Comparison of ENCODE assay signal across 13 cellular contexts in genomic region chr6:129921169-129921817, GRCh38.
"Had no signal": no experiment of that assay in that cellular context is flagged by ENCODE, and none has a peak within 500 bp of the region (broad histone marks: within the 10 kb centered on the region; RNA-seq: fewer than 3 reads in every experiment).

No MANE protein-coding gene starts in this region.

- H3K27ac ChIP-seq: left lung, neutrophil had no signal

- H3K36me3 ChIP-seq: left lung, neutrophil had no signal

- H3K36me3 Mint-ChIP-seq: naive thymus-derived CD8-positive, alpha-beta T cell; stimulated activated effector memory CD8-positive, alpha-beta T cell treated with anti-CD3 and anti-CD28 coated beads, Interleukin-12 subunit alpha, Interleukin-12 subunit beta, amount 100 ng/mL, for 72 hours had no signal

- H3K4me3 Mint-ChIP-seq: naive thymus-derived CD8-positive, alpha-beta T cell; stimulated activated effector memory CD8-positive, alpha-beta T cell treated with anti-CD3 and anti-CD28 coated beads, Interleukin-12 subunit alpha, Interleukin-12 subunit beta, amount 100 ng/mL, for 72 hours had no signal

- ATAC-seq: naive thymus-derived CD8-positive, alpha-beta T cell; stimulated activated effector memory CD8-positive, alpha-beta T cell treated with anti-CD3 and anti-CD28 coated beads, Interleukin-12 subunit alpha, Interleukin-12 subunit beta, amount 100 ng/mL, for 72 hours had no signal

- H3K27ac Mint-ChIP-seq: stimulated activated effector memory CD8-positive, alpha-beta T cell treated with anti-CD3 and anti-CD28 coated beads, Interleukin-12 subunit alpha, Interleukin-12 subunit beta, amount 100 ng/mL, for 72 hours had no signal

- FAIRE-seq: keratinocyte had no signal

- H3K4me3 ChIP-seq: left lung had no signal

- DNase-seq: activated CD4-positive, alpha-beta T cell treated with anti-CD3 and anti-CD28 coated beads for 1 hour; activated CD4-positive, alpha-beta T cell treated with anti-CD3 and anti-CD28 coated beads, Interleukin-2, amount 50 U/mL, for 4 hours; activated naive CD4-positive, alpha-beta T cell; activated T-cell treated with anti-CD3 and anti-CD28 coated beads for 4 hours; anterior cingulate cortex; hippocampal formation; left lung; naive thymus-derived CD8-positive, alpha-beta T cell; retina; T-helper 2 cell had no signal

- H3K9me3 Mint-ChIP-seq: naive thymus-derived CD8-positive, alpha-beta T cell; stimulated activated effector memory CD8-positive, alpha-beta T cell treated with anti-CD3 and anti-CD28 coated beads, Interleukin-12 subunit alpha, Interleukin-12 subunit beta, amount 100 ng/mL, for 72 hours had no signal

- H3K27me3 ChIP-seq: left lung, neutrophil had no signal

- H3K4me1 Mint-ChIP-seq: naive thymus-derived CD8-positive, alpha-beta T cell had no signal

- H3K9me3 ChIP-seq: left lung, neutrophil had no signal
